1 cellular context compared by ENCODE assay signal in genomic region chr5:170238456-170238855, GRCh38.
TF ChIP-seq lines count a peak whose summit lies in the region.

No MANE protein-coding gene starts in this region.

TF ChIP-seq in HepG2, 621 proteins besides CTCF, POLR2A, EP300 and RAD21:
- no peak for TF ChIP-seq ZBTB38 (CRISPR knock-in tag; IDR thresholded peaks at IDR 0.05)
